In genomic region chr3:24487325-24488242, GRCh38 we compare ENCODE assay signal across 16 cellular contexts. TPM values are rescaled to one million over a fixed set of nuclear protein-coding genes. Genes with fewer than 3 reads are reported as not detected.
"Had no signal": no experiment of that assay in that cellular context is flagged by ENCODE, and none has a peak within 500 bp of the region (broad histone marks: within the 10 kb centered on the region; RNA-seq: fewer than 3 reads in every experiment).

No MANE protein-coding gene starts in this region.

- H3K36me3 ChIP-seq: colonic mucosa, heart left ventricle, stomach, vagina had no signal

- H3K27ac ChIP-seq: colonic mucosa, heart left ventricle, stomach, vagina, VCaP had no signal

- H3K4me1 ChIP-seq: colonic mucosa had no signal

- ATAC-seq: activated CD4-positive, alpha-beta T cell treated with anti-CD3 and anti-CD28 coated beads for 36 hours; activated T-cell treated with anti-CD3 and anti-CD28 coated beads, Interleukin-2, amount 50 U/mL, for 72 hours; heart left ventricle; left ventricle myocardium superior had no signal

- H3K27me3 ChIP-seq: colonic mucosa, stomach, vagina had no signal

- H3K4me3 ChIP-seq: colonic mucosa, heart left ventricle, stomach, vagina had no signal

- DNase-seq: activated CD4-positive, alpha-beta memory T cell treated with anti-CD3 and anti-CD28 coated beads, Interleukin-2, amount 10 ng/mL, durations not matched to agents 7 days and 5 days; activated CD4-positive, alpha-beta T cell treated with anti-CD3 and anti-CD28 coated beads for 36 hours; activated CD8-positive, alpha-beta memory T cell treated with anti-CD3 and anti-CD28 coated beads, Interleukin-2, amount 50 U/mL, for 4 hours; activated gamma-delta T cell treated with Interleukin-2 at 50 U/mL for 16 hours; activated naive CD8-positive, alpha-beta T cell treated with anti-CD3 and anti-CD28 coated beads for 36 hours; activated T-cell treated with anti-CD3 and anti-CD28 coated beads, Interleukin-2, amount 50 U/mL, for 72 hours; aorta; colonic mucosa; effector memory CD4-positive, alpha-beta T cell; heart left ventricle; islet precursor cell; left ventricle myocardium superior; stomach; T-helper 9 cell had no signal

- H3K9me3 ChIP-seq: colonic mucosa, heart left ventricle, stomach, vagina had no signal

RNA-seq across cellular contexts. Expression of gene THRB, which starts 7.1 kb away (rescaled TPM):
- total RNA-seq: activated CD4-positive, alpha-beta memory T cell treated with anti-CD3 and anti-CD28 coated beads, Interleukin-2, amount 10 ng/mL, durations not matched to agents 7 days and 5 days; activated CD4-positive, alpha-beta T cell treated with anti-CD3 and anti-CD28 coated beads for 36 hours; activated naive CD8-positive, alpha-beta T cell treated with anti-CD3 and anti-CD28 coated beads for 36 hours; activated T-cell treated with anti-CD3 and anti-CD28 coated beads, Interleukin-2, amount 50 U/mL, for 72 hours had no signal
